In the genomic region with DNA sequence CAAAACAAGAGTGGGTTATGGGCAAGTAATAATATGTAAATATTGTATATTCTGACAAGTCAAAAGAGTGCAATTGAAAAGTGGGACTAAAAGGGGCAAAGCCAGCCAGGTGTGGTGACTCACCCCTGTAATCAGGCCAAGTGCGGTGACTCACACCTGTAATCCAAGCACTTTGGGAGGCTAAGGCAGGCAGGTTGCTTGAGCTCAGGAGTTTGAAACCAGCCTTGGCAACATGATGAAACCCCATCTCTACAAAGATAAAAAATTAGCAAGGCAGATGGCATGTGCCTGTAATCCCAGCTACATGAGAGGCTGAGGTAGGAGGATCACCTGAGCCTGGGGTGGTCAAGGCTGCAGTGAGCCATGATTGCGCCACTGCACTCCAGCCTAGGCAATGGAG, we compare ENCODE assay signal across 18 cellular contexts.
DNase-seq lines count a peak whose midpoint lies in the region; ATAC-seq and TF ChIP-seq lines count a peak whose summit lies in the region.
"Had no signal": no experiment of that assay in that cellular context is flagged by ENCODE, and none has a peak within 500 bp of the region (broad histone marks: within the 10 kb centered on the region; RNA-seq: fewer than 3 reads in every experiment).

No MANE protein-coding gene starts in this region.

- CTCF ChIA-PET in RWPE1 (lab: Yijun Ruan, JAX) = no interaction called here

- H3K27ac ChIP-seq in RWPE1 = peak overlapping the region; percentile 72
- H3K27ac ChIP-seq in foreskin keratinocyte = peak overlapping the region; percentile 60
- no peak overlapping the region for H3K27ac ChIP-seq in brain microvascular endothelial cell
- H3K27ac ChIP-seq: gastroesophageal sphincter, GM23248, testis had no signal

- in situ Hi-C loops in brain microvascular endothelial cell (cut with HindIII; ENCODE audit: low pct_ligation_motif_present, low sequenced_read_pairs) = no loop called here

- no peak overlapping the region for H3K4me3 ChIP-seq in brain microvascular endothelial cell (ENCODE audit: low read depth, low read length)
- H3K4me3 ChIP-seq: gastroesophageal sphincter, GM23248, testis had no signal

- peak; percentile 87 for ATAC-seq in foreskin keratinocyte
- ATAC-seq: gastroesophageal sphincter; natural killer cell treated with Interleukin-12 subunit alpha and Interleukin-12 subunit beta and Interleukin-15 and Interleukin-18, amount 100 ng/mL, for 72 hours; Right ventricle myocardium inferior had no signal

- peaks cover 0 to 7% (median under 1%) of the 10 kb centered on the region in 3 donors for H3K27me3 Mint-ChIP-seq in immature natural killer cell (ENCODE audit: low read depth in 3 of 3)
- H3K27me3 Mint-ChIP-seq in activated T-helper 2 cell treated with anti-CD3 and anti-CD28 coated beads, Interferon-gamma antibody, Interleukin-2, Interleukin-4, amounts not matched to agents 10 μg/mL and 5 μg/mL and 100 μg/mL, durations not matched to agents 14 hours and 24 hours and 36 hours (ENCODE audit: low read depth) = no peaks in the 10 kb centered on the region

- no peaks in the 10 kb centered on the region for H3K36me3 Mint-ChIP-seq in immature natural killer cell
- no peaks in the 10 kb centered on the region for H3K36me3 Mint-ChIP-seq in activated T-helper 2 cell treated with anti-CD3 and anti-CD28 coated beads, Interferon-gamma antibody, Interleukin-2, Interleukin-4, amounts not matched to agents 10 μg/mL and 5 μg/mL and 100 μg/mL, durations not matched to agents 14 hours and 24 hours and 36 hours (ENCODE audit: low read depth)
- H3K36me3 Mint-ChIP-seq: natural killer cell treated with Interleukin-12 subunit alpha and Interleukin-12 subunit beta and Interleukin-15 and Interleukin-18, amount 100 ng/mL, for 72 hours had no signal

- no peaks in the 10 kb centered on the region for H3K9me3 Mint-ChIP-seq in immature natural killer cell
- H3K9me3 Mint-ChIP-seq in activated T-helper 2 cell treated with anti-CD3 and anti-CD28 coated beads, Interferon-gamma antibody, Interleukin-2, Interleukin-4, amounts not matched to agents 10 μg/mL and 5 μg/mL and 100 μg/mL, durations not matched to agents 14 hours and 24 hours and 36 hours = no peaks in the 10 kb centered on the region
- H3K9me3 Mint-ChIP-seq: activated B cell treated with CpG ODN at 0.5 μM for 24 hours; IgD-negative memory B cell; natural killer cell treated with Interleukin-12 subunit alpha and Interleukin-12 subunit beta and Interleukin-15 and Interleukin-18, amount 100 ng/mL, for 72 hours; T-helper 1 cell treated with Interleukin-12 subunit alpha and Interleukin-12 subunit beta and Interleukin-4 antibody, amounts not matched to agents 30 μg/mL and 1 μg/mL, for 36 hours had no signal

- H3K4me1 Mint-ChIP-seq in immature natural killer cell = no peaks in the 10 kb centered on the region
- H3K4me1 Mint-ChIP-seq in activated T-helper 2 cell treated with anti-CD3 and anti-CD28 coated beads, Interferon-gamma antibody, Interleukin-2, Interleukin-4, amounts not matched to agents 10 μg/mL and 5 μg/mL and 100 μg/mL, durations not matched to agents 14 hours and 24 hours and 36 hours (ENCODE audit: low read depth) = no peaks in the 10 kb centered on the region
- H3K4me1 Mint-ChIP-seq: activated B cell treated with CpG ODN at 0.5 μM for 24 hours had no signal

- no peaks in the 10 kb centered on the region for H3K36me3 ChIP-seq in brain microvascular endothelial cell (replicated peaks)
- H3K36me3 ChIP-seq: gastroesophageal sphincter had no signal

- H3K4me1 ChIP-seq in foreskin keratinocyte = peaks cover 27% of the 10 kb centered on the region
- H3K4me1 ChIP-seq: gastroesophageal sphincter, testis had no signal

- H3K4me3 Mint-ChIP-seq in immature natural killer cell = no peak overlapping the region
- no peak overlapping the region for H3K4me3 Mint-ChIP-seq in activated T-helper 2 cell treated with anti-CD3 and anti-CD28 coated beads, Interferon-gamma antibody, Interleukin-2, Interleukin-4, amounts not matched to agents 10 μg/mL and 5 μg/mL and 100 μg/mL, durations not matched to agents 14 hours and 24 hours and 36 hours (ENCODE audit: low read depth)
- H3K4me3 Mint-ChIP-seq: activated B cell treated with CpG ODN at 0.5 μM for 24 hours; IgD-negative memory B cell; natural killer cell treated with Interleukin-12 subunit alpha and Interleukin-12 subunit beta and Interleukin-15 and Interleukin-18, amount 100 ng/mL, for 72 hours; T-helper 1 cell treated with Interleukin-12 subunit alpha and Interleukin-12 subunit beta and Interleukin-4 antibody, amounts not matched to agents 30 μg/mL and 1 μg/mL, for 36 hours had no signal

- intact Hi-C loops in activated T-helper 2 cell treated with anti-CD3 and anti-CD28 coated beads, Interferon-gamma antibody, Interleukin-2, Interleukin-4, amounts not matched to agents 10 μg/mL and 5 μg/mL and 100 μg/mL, durations not matched to agents 14 hours and 24 hours and 36 hours (cut with micrococcal nuclease) = no loop called here

- DNase-seq in DMS 273 treated with DMSO at 0.1 percent for 48 hours (lab: John Stamatoyannopoulos, UW) = peak; percentile 55
- peak; percentile 4 for DNase-seq in HK-2 (ENCODE audit: unreplicated experiment)
- DNase-seq in RWPE1 (ENCODE audit: low spot score) = peak; percentile 43
- DNase-seq in foreskin keratinocyte = peak; percentile 81 to 93
- DNase-seq in immature natural killer cell = no peak
- no peak for DNase-seq in brain microvascular endothelial cell
- DNase-seq in activated T-helper 2 cell treated with anti-CD3 and anti-CD28 coated beads, Interferon-gamma antibody, Interleukin-2, Interleukin-4, amounts not matched to agents 10 μg/mL and 5 μg/mL and 100 μg/mL, durations not matched to agents 14 hours and 24 hours and 36 hours (ENCODE audit: low spot score) = no peak
- DNase-seq: activated B cell treated with CpG ODN at 0.5 μM for 24 hours; activated effector memory CD4-positive, alpha-beta T cell treated with anti-CD3 and anti-CD28 coated beads, Interleukin-2, amount 50 U/mL, for 16 hours; anterior cingulate cortex; GM23248; posterior cingulate gyrus; testis had no signal

- POLR2A ChIA-PET in RWPE1 (lab: Yijun Ruan, JAX; ENCODE audit: low non-redundant PET) = no interaction called here

- TF ChIP-seq CTCF in RWPE1 (conservative IDR thresholded peaks at IDR 0.05; ENCODE audit: low read depth) (no peak), foreskin keratinocyte (conservative IDR thresholded peaks at IDR 0.05) (no peak), brain microvascular endothelial cell (IDR thresholded peaks at IDR 0.05; ENCODE audit: low read depth, low read length, missing control alignments) (no peak)

- H3K27ac Mint-ChIP-seq in immature natural killer cell = no peak overlapping the region
- no peak overlapping the region for H3K27ac Mint-ChIP-seq in activated T-helper 2 cell treated with anti-CD3 and anti-CD28 coated beads, Interferon-gamma antibody, Interleukin-2, Interleukin-4, amounts not matched to agents 10 μg/mL and 5 μg/mL and 100 μg/mL, durations not matched to agents 14 hours and 24 hours and 36 hours
- H3K27ac Mint-ChIP-seq: activated B cell treated with CpG ODN at 0.5 μM for 24 hours; IgD-negative memory B cell; natural killer cell treated with Interleukin-12 subunit alpha and Interleukin-12 subunit beta and Interleukin-15 and Interleukin-18, amount 100 ng/mL, for 72 hours; T-helper 1 cell treated with Interleukin-12 subunit alpha and Interleukin-12 subunit beta and Interleukin-4 antibody, amounts not matched to agents 30 μg/mL and 1 μg/mL, for 36 hours had no signal

- no peaks in the 10 kb centered on the region for H3K27me3 ChIP-seq in foreskin keratinocyte
- no peaks in the 10 kb centered on the region for H3K27me3 ChIP-seq in brain microvascular endothelial cell (replicated peaks)
- H3K27me3 ChIP-seq: gastroesophageal sphincter, testis had no signal

Comparison
In these comparisons a context has a peak if more than half of its experiments do, and no peak if none do; other contexts are left out.
1. DNase-seq: peak in DMS 273 treated with DMSO at 0.1 percent for 48 hours (single experiment), HK-2 (single experiment), RWPE1 (single experiment) and foreskin keratinocyte (2 of 2); none in immature natural killer cell (0 of 3), brain microvascular endothelial cell (single experiment) and activated T-helper 2 cell treated with anti-CD3 and anti-CD28 coated beads, Interferon-gamma antibody, Interleukin-2, Interleukin-4, amounts not matched to agents 10 μg/mL and 5 μg/mL and 100 μg/mL, durations not matched to agents 14 hours and 24 hours and 36 hours (single experiment).